10 cellular contexts compared by ENCODE assay signal in the genomic region with DNA sequence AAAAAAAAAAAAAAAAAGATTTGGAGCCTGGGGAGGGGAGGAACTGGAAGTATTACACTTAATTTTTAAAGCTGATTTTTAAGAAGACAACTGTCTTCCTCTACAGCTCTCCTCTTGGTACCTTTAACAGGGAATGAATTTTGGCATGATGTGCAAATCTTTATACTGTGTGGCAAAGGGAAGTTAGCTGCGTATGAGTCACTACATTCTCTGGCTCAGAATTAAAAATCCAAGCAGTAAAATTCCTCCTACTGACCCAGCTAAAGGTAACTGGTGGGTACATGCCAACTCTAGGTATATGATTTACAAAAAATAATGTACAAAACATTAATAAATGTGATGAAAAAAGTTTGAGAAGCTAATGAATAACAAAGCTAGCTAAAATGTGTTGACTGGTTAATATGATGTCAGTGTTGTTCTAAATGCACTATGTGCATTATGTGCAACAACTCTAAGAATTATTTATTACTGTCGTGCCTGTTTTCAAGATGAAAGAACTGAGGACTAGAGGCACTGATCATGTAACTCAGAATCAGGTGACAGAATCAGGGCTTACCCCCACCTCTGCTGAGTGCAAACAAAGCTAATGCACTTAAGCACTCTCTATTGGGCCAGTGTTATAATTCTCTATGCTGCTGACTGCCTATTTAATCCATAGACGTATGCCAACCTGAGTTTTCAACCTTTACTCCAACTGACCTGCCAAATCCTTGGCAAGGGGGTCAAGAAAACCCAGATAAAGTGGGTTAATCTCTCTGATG.
"Had no signal": no experiment of that assay in that cellular context is flagged by ENCODE, and none has a peak within 500 bp of the region (broad histone marks: within the 10 kb centered on the region; RNA-seq: fewer than 3 reads in every experiment).

No MANE protein-coding gene starts in this region.

- DNase-seq: activated CD4-positive, alpha-beta memory T cell treated with anti-CD3 and anti-CD28 coated beads, Interleukin-2, amount 10 ng/mL, durations not matched to agents 7 days and 5 days; activated CD4-positive, alpha-beta T cell treated with anti-CD3 and anti-CD28 coated beads for 36 hours; activated gamma-delta T cell; activated naive CD8-positive, alpha-beta T cell treated with anti-CD3 and anti-CD28 coated beads for 36 hours; activated T-cell treated with anti-CD3 and anti-CD28 coated beads, Interleukin-2, amount 50 U/mL, for 48 hours; hippocampal formation; lower lobe of right lung; right cardiac atrium; small intestine; tibial artery had no signal

- ATAC-seq: activated CD4-positive, alpha-beta T cell treated with anti-CD3 and anti-CD28 coated beads for 36 hours; lower lobe of right lung; right cardiac atrium had no signal
